In genomic region chr4:144967161-144967560, GRCh38 we compare ENCODE assay signal across 14 cellular contexts.
DNase-seq lines count a peak whose midpoint lies in the region; ATAC-seq, FAIRE-seq and TF ChIP-seq lines count a peak whose summit lies in the region.
"Had no signal": no experiment of that assay in that cellular context is flagged by ENCODE, and none has a peak within 500 bp of the region (broad histone marks: within the 10 kb centered on the region; RNA-seq: fewer than 3 reads in every experiment).

No MANE protein-coding gene starts in this region.

- no peak for FAIRE-seq in H54 (lab: Jason Lieb, UNC)

- TF ChIP-seq POLR2A in H54 (IDR thresholded peaks at IDR 0.05; ENCODE audit: low read depth, low read length): no peak

- ATAC-seq in GM18520 (IDR thresholded peaks at IDR 0.05; ENCODE audit: unreplicated experiment) (peak; percentile 64), GM21423 (IDR thresholded peaks at IDR 0.05; ENCODE audit: unreplicated experiment) (peak; percentile 68), HG02981 (IDR thresholded peaks at IDR 0.05; ENCODE audit: unreplicated experiment) (peak; percentile 71)

- peak; percentile 18 for DNase-seq in LoVo (ENCODE audit: low spot score)
- no peak for DNase-seq in NCI-H1105 treated with DMSO at 0.1 percent for 48 hours (lab: John Stamatoyannopoulos, UW)
- DNase-seq in H54 (ENCODE audit: insufficient read length, low spot score): no peak
- no peak for DNase-seq in HuH-7 (ENCODE audit: low spot score)
- DNase-seq in amniotic stem cell (lab: John Stamatoyannopoulos, UW): no peak
- DNase-seq: activated CD4-positive, alpha-beta T cell treated with anti-CD3 and anti-CD28 coated beads for 48 hours; activated naive CD4-positive, alpha-beta T cell; cerebellar nuclear complex; EL; SK-N-SH; stimulated activated naive CD4-positive, alpha-beta T cell treated with Interleukin-2 at 50 U/mL for 16 hours had no signal
